Comparison of ENCODE assay signal across 1 cellular context in genomic region chr12:6494968-6495367, GRCh38.
TF ChIP-seq lines count a peak whose summit lies in the region.

No MANE protein-coding gene starts in this region.

TF ChIP-seq in H1, 55 proteins besides CTCF, POLR2A, EP300 and RAD21:
- TF ChIP-seq KDM4A (IDR thresholded peaks at IDR 0.05; ENCODE audit: low read depth, low read length, severe bottlenecking) (no peak), SIN3A (conservative IDR thresholded peaks at IDR 0.05 in 1 of 2, IDR thresholded peaks at IDR 0.05 in 1 of 2; ENCODE audit: low read depth in 1 of 2, low read length in 2 of 2) (no peak)
